Comparison of ENCODE assay signal across 15 cellular contexts in genomic region chr12:132304866-132305265, GRCh38. TPM values are rescaled to one million over a fixed set of nuclear protein-coding genes. Genes with fewer than 3 reads are reported as not detected.
DNase-seq lines count a peak whose midpoint lies in the region; ATAC-seq, FAIRE-seq and TF ChIP-seq lines count a peak whose summit lies in the region.
"Not testable (repeated sequence)": the region's sequence is repeated elsewhere in the genome, so short reads cannot be mapped to it uniquely, and the experiment has no call there.
"Had no signal": no experiment of that assay in that cellular context is flagged by ENCODE, and none has a peak within 500 bp of the region (broad histone marks: within the 10 kb centered on the region; RNA-seq: fewer than 3 reads in every experiment).

No MANE protein-coding gene starts in this region.

- not testable (repeated sequence) for H3K79me2 ChIP-seq in K562 (ENCODE audit: control insufficient read depth, insufficient read depth, low read length)

- H3K9me3 Mint-ChIP-seq in glutamatergic neuron (ENCODE audit: unreplicated experiment) = peaks cover 11% of the 10 kb centered on the region

- not testable (repeated sequence) for TF ChIP-seq POLR2A in K562 (conservative IDR thresholded peaks at IDR 0.05); erythroblast (IDR thresholded peaks at IDR 0.05; ENCODE audit: low read length)

- not testable (repeated sequence) for H3K4me3 ChIP-seq in HEK293 (ENCODE audit: low read depth, low read length); K562; lower lobe of right lung

- H3K9me3 ChIP-seq in HEK293 (ENCODE audit: control insufficient read depth, insufficient read depth, low read depth, low read length); K562 (replicated peaks; ENCODE audit: control insufficient read depth, insufficient read depth, low read depth, low read length); lower lobe of right lung: not testable (repeated sequence)

- H3K9me1 ChIP-seq in K562 (ENCODE audit: control insufficient read depth, insufficient read depth, low read length) = not testable (repeated sequence)

- not testable (repeated sequence) for BruUV-seq in K562 (replicated peaks; lab: Mats Ljungman, UMichigan)

- not testable (repeated sequence) for ATAC-seq in K562; Right ventricle myocardium superior (ENCODE audit: poor library complexity); left ventricle myocardium superior; lower lobe of right lung

- TF ChIP-seq CTCF in HEK293 (tag by site-specific recombination; IDR thresholded peaks at IDR 0.05); K562 (IDR thresholded peaks at IDR 0.05 in 2 of 3, conservative IDR thresholded peaks at IDR 0.05 in 1 of 3; ENCODE audit: insufficient read depth in 2 of 3, low read depth in 1 of 3, low read length in 3 of 3); glutamatergic neuron (IDR thresholded peaks at IDR 0.05; ENCODE audit: partially characterized antibody, unreplicated experiment); lower lobe of right lung (IDR thresholded peaks at IDR 0.05): not testable (repeated sequence)

- H3K9ac ChIP-seq in K562 (ENCODE audit: insufficient read depth in 1 of 2, low read depth in 2 of 2, low read length in 2 of 2) = not testable (repeated sequence)

- peaks cover 0 to 43% of the 10 kb centered on the region in 2 experiments; a peak in 3 of 5 replicates for H3K27me3 ChIP-seq in K562 (ENCODE audit: control insufficient read depth in 2 of 2, insufficient read depth in 2 of 2, low read length in 2 of 2)
- peaks cover 12% of the 10 kb centered on the region for H3K27me3 ChIP-seq in lower lobe of right lung (ENCODE audit: low read depth)

- DNase-seq in K562 (ENCODE audit: extremely low read depth in 1 of 4, low spot score in 3 of 4); urothelium cell line (ENCODE audit: low spot score): not testable (repeated sequence)
- peak; percentile 35 to 36 for DNase-seq in erythroblast (lab: John Stamatoyannopoulos, UW)
- peak; percentile 7 for DNase-seq in glutamatergic neuron
- DNase-seq in Right ventricle myocardium superior = peak; percentile 13
- peak; percentile 2 for DNase-seq in left ventricle myocardium superior
- DNase-seq in lower lobe of right lung = peak; percentile 20

- TF ChIP-seq RAD21 in K562 (CRISPR knock-in tag; conservative IDR thresholded peaks at IDR 0.05 in 1 of 2, IDR thresholded peaks at IDR 0.05 in 1 of 2) = not testable (repeated sequence)

- not testable (repeated sequence) for H3K4me3 Mint-ChIP-seq in glutamatergic neuron (ENCODE audit: unreplicated experiment)

- H2AFZ ChIP-seq in K562 (ENCODE audit: low read depth, low read length) = not testable (repeated sequence)

- not testable (repeated sequence) for TF ChIP-seq EP300 in K562 (IDR thresholded peaks at IDR 0.05; ENCODE audit: low read length)

- POLR2A ChIA-PET in HEK293 (lab: Yijun Ruan, JAX); K562 (lab: Yijun Ruan, JAX): not testable (repeated sequence)

- H3K36me3 ChIP-seq in HEK293 (ENCODE audit: control insufficient read depth in 2 of 2, insufficient read depth in 1 of 2, low read length in 2 of 2); K562 (ENCODE audit: control insufficient read depth, insufficient read depth, low read length); lower lobe of right lung: not testable (repeated sequence)

- not testable (repeated sequence) for H3K4me1 ChIP-seq in HEK293 (ENCODE audit: control insufficient read depth, insufficient read depth, low read length); K562 (replicated peaks in 1 of 2; ENCODE audit: control insufficient read depth in 2 of 2, insufficient read depth in 2 of 2, low read length in 2 of 2); lower lobe of right lung

- not testable (repeated sequence) for H3K27me3 Mint-ChIP-seq in glutamatergic neuron (ENCODE audit: unreplicated experiment)

- in situ Hi-C loops in K562 (cut with MboI) = not testable (repeated sequence)

- H3K27ac Mint-ChIP-seq in glutamatergic neuron (ENCODE audit: unreplicated experiment) = not testable (repeated sequence)

- not testable (repeated sequence) for H3K4me1 Mint-ChIP-seq in glutamatergic neuron (ENCODE audit: low read depth, unreplicated experiment)

- H3K27ac ChIP-seq in HEK293 (ENCODE audit: extremely low read depth, low read depth, low read length); K562 (ENCODE audit: extremely low read depth, low read depth, low read length); lower lobe of right lung: not testable (repeated sequence)

- H3K4me2 ChIP-seq in K562 (ENCODE audit: insufficient read depth, low read length) = not testable (repeated sequence)

- not testable (repeated sequence) for H4K20me1 ChIP-seq in K562 (replicated peaks; ENCODE audit: control insufficient read depth, insufficient read depth, low read length)

- intact Hi-C loops in K562 (cut with micrococcal nuclease); Right ventricle myocardium superior (cut with DNase I); left ventricle myocardium superior (cut with micrococcal nuclease); lower lobe of right lung (cut with DNase I): not testable (repeated sequence)

- CTCF ChIA-PET in HEK293 (lab: Yijun Ruan, JAX); K562 (lab: Yijun Ruan, JAX; ENCODE audit: low intra/inter-chr PET ratio): not testable (repeated sequence)

- 0% methylated on average over 3 of the region's 28 CpGs for WGBS in K562 (ENCODE audit: insufficient coverage, low coverage, missing lambda C conversion rate)

- not testable (repeated sequence) for FAIRE-seq in K562 (lab: Jason Lieb, UNC)
- peak; percentile 74 for FAIRE-seq in urothelium cell line (lab: Jason Lieb, UNC)

- not testable (repeated sequence) for H3K36me3 Mint-ChIP-seq in glutamatergic neuron (ENCODE audit: unreplicated experiment)

TF ChIP-seq in HEK293, 187 proteins besides CTCF, POLR2A, EP300 and RAD21:
- TF ChIP-seq KLF8 (tag by site-specific recombination; IDR thresholded peaks at IDR 0.05) (peak; percentile 97), KLF17 (tag by site-specific recombination; IDR thresholded peaks at IDR 0.05) (0 out of 2 replicates have a peak, but pooled peaks have one; percentile 31), KLF10 (tag by site-specific recombination; IDR thresholded peaks at IDR 0.05) (peak; percentile 48; the same call in 1 of the 2 replicates), KLF9 (tag by site-specific recombination; IDR thresholded peaks at IDR 0.05; ENCODE audit: low read depth) (peak; percentile 84)

TF ChIP-seq in K562, 482 proteins besides CTCF, POLR2A, EP300 and RAD21:
- peak; percentile 57 for TF ChIP-seq HNRNPL (IDR thresholded peaks at IDR 0.05; ENCODE audit: low read depth, low read length)
TF ChIP-seq in K562: peak in this region for 1; not testable (repeated sequence) for 481.

RNA-seq across cellular contexts. Expression of gene GALNT9, which starts 24.5 kb away (rescaled TPM):
- not detected in 2 replicates for total RNA-seq in K562 (2011; cell fraction: chromatin; rRNA removed; ENCODE audit: low replicate concordance)
- not detected in 2 replicates for total RNA-seq in K562 (2011; cell fraction: nucleolus; rRNA removed)
- total RNA-seq in K562 (2011; cell fraction: nucleoplasm; rRNA removed) = not detected in 2 replicates
- total RNA-seq in K562 (2014; rRNA removed) (not detected in 2 replicates), K562 (2014; rRNA removed; fragmentation: Illumina TruSeq; extraction: Trizol) (not detected in 2 replicates), K562 (2015; rRNA removed; fragmentation: Illumina TruSeq; extraction: Trizol) (not detected in 2 replicates), K562 (2021) (not detected in 2 replicates), glutamatergic neuron (ENCODE audit: unreplicated experiment) (13.7 TPM), Right ventricle myocardium superior (not detected), left ventricle myocardium superior (1.6 TPM), lower lobe of right lung (not detected)
- polyA plus RNA-seq in K562 (2011; rRNA removed) (not detected in 2 replicates), K562 (2014; fragmentation: Illumina TruSeq; extraction: Trizol) (not detected in 2 replicates), K562 (2014; fragmentation: Nextera tagmentation; extraction: Ambion mirVana) (not detected), K562 (2014; rRNA removed) (not detected in 2 replicates)
- polyA plus RNA-seq in K562 (2011; cell fraction: cytosol; rRNA removed) = not detected in 2 replicates
- polyA plus RNA-seq in K562 (2011; cell fraction: nucleus; rRNA removed) = not detected in 2 replicates
- 0.21 TPM in 1 of 2 replicates, not detected in the other for polyA plus RNA-seq in K562 (2012)
- not detected in 2 replicates for polyA minus RNA-seq in K562 (2011; rRNA and poly(A)+ RNA removed)
- polyA minus RNA-seq in K562 (2011; cell fraction: cytosol; rRNA and poly(A)+ RNA removed) = not detected in 2 replicates
- not detected in 2 replicates for polyA minus RNA-seq in K562 (2011; cell fraction: nucleus; rRNA and poly(A)+ RNA removed)
- total RNA-seq: CD4-positive, alpha-beta memory T cell; CD4-positive, alpha-beta T cell; CD8-positive, alpha-beta T cell had no signal
- polyA plus RNA-seq: AG04450; BJ; CD14-positive monocyte; CD8-positive, alpha-beta memory T cell had no signal
